Comparison of ENCODE assay signal across 9 cellular contexts in genomic region chr10:110529596-110530011, GRCh38. TPM values are rescaled to one million over a fixed set of nuclear protein-coding genes. Genes with fewer than 3 reads are reported as not detected.
DNase-seq lines count a peak whose midpoint lies in the region; ATAC-seq and TF ChIP-seq lines count a peak whose summit lies in the region.
"Had no signal": no experiment of that assay in that cellular context is flagged by ENCODE, and none has a peak within 500 bp of the region (broad histone marks: within the 10 kb centered on the region; RNA-seq: fewer than 3 reads in every experiment).

No MANE protein-coding gene starts in this region.

- peak overlapping the region; percentile 24 for H3K9ac ChIP-seq in iPS-18a (ENCODE audit: low read length)

- H3K27ac ChIP-seq in A673 (ENCODE audit: low read depth, low read length, poor library complexity, severe bottlenecking) (peak overlapping the region; percentile 76), iPS-18a (ENCODE audit: low read length) (peak overlapping the region; percentile 58), SJCRH30 (no peak overlapping the region)

- DNase-seq in A673 (ENCODE audit: low spot score): peak; percentile 69
- no peak for DNase-seq in activated T-cell treated with anti-CD3 and anti-CD28 coated beads, Interleukin-2, amount 50 U/mL, for 4 hours
- no peak for DNase-seq in SJCRH30
- DNase-seq in T1000 (lab: John Stamatoyannopoulos, UW): no peak
- DNase-seq in medulla oblongata (ENCODE audit: extremely low spot score): no peak
- DNase-seq: MV-4-11 had no signal

- H3K9me3 ChIP-seq in A673 (ENCODE audit: low read depth, low read length, poor library complexity, severe bottlenecking) (no peaks in the 10 kb centered on the region), iPS-18a (ENCODE audit: control insufficient read depth, low read depth, low read length) (no peaks in the 10 kb centered on the region), SJCRH30 (replicated peaks) (no peaks in the 10 kb centered on the region)

- H3K4me1 ChIP-seq in A673 (ENCODE audit: insufficient read depth, low read length, poor library complexity, severe bottlenecking) (peaks cover 71% of the 10 kb centered on the region), iPS-18a (ENCODE audit: control insufficient read depth, low read depth, low read length) (peaks cover 9% of the 10 kb centered on the region), SJCRH30 (peaks cover 19% of the 10 kb centered on the region)

- BruUV-seq in A673 (replicated peaks; lab: Mats Ljungman, UMichigan): no TSS peak

- no peak for TF ChIP-seq CTCF in A673 (conservative IDR thresholded peaks at IDR 0.05; ENCODE audit: low read depth, low read length)

- POLR2A ChIA-PET in A673 (lab: Charles Lee; ENCODE audit: low non-redundant PET): no interaction called here

- peaks cover 53% of the 10 kb centered on the region for H3K4me1 Mint-ChIP-seq in activated T-cell treated with anti-CD3 and anti-CD28 coated beads, Interleukin-2, amount 50 U/mL, for 4 hours (ENCODE audit: low read depth)

- ATAC-seq in GM21381 (IDR thresholded peaks at IDR 0.05; ENCODE audit: unreplicated experiment) (peak; percentile 39), GM21717 (IDR thresholded peaks at IDR 0.05; ENCODE audit: unreplicated experiment) (no peak)
- peak; percentile 9 to 30 for ATAC-seq in activated T-cell treated with anti-CD3 and anti-CD28 coated beads, Interleukin-2, amount 50 U/mL, for 4 hours

- no peaks in the 10 kb centered on the region for H3K36me3 Mint-ChIP-seq in activated T-cell treated with anti-CD3 and anti-CD28 coated beads, Interleukin-2, amount 50 U/mL, for 4 hours (ENCODE audit: insufficient read depth)

- no peaks in the 10 kb centered on the region for H3K9me3 Mint-ChIP-seq in activated T-cell treated with anti-CD3 and anti-CD28 coated beads, Interleukin-2, amount 50 U/mL, for 4 hours

- CTCF ChIA-PET in A673 (lab: Charles Lee): no interaction called here

- H3K27me3 ChIP-seq in A673 (replicated peaks; ENCODE audit: insufficient read depth, low read depth, low read length, poor library complexity): no peaks in the 10 kb centered on the region
- no peaks in the 10 kb centered on the region for H3K27me3 ChIP-seq in iPS-18a (ENCODE audit: control insufficient read depth, insufficient read depth, low read length)
- H3K27me3 ChIP-seq in SJCRH30: no peaks in the 10 kb centered on the region; the same call in 1 of the 2 replicates

- H3K27me3 Mint-ChIP-seq in activated T-cell treated with anti-CD3 and anti-CD28 coated beads, Interleukin-2, amount 50 U/mL, for 4 hours (ENCODE audit: low read depth): no peaks in the 10 kb centered on the region

- H3K4me3 ChIP-seq in A673 (ENCODE audit: low read depth, low read length, poor library complexity, severe bottlenecking) (no peak overlapping the region), iPS-18a (ENCODE audit: low read length) (peak overlapping the region; percentile 38), SJCRH30 (no peak overlapping the region)

- peak overlapping the region; percentile 54 for H3K4me3 Mint-ChIP-seq in activated T-cell treated with anti-CD3 and anti-CD28 coated beads, Interleukin-2, amount 50 U/mL, for 4 hours

- intact Hi-C loops in A673 (cut with micrococcal nuclease; ENCODE audit: unreplicated experiment): loop anchor here (2.0 kb wide), 1 partner anchor 29 kb away; no protein-coding TSS in a partner anchor

- no peaks in the 10 kb centered on the region for H3K36me3 ChIP-seq in A673 (ENCODE audit: insufficient read depth, low read length, poor library complexity, severe bottlenecking)
- H3K36me3 ChIP-seq in iPS-18a (ENCODE audit: control insufficient read depth, low read depth, low read length): no peaks in the 10 kb centered on the region
- no peaks in the 10 kb centered on the region for H3K36me3 ChIP-seq in SJCRH30

RNA-seq across cellular contexts. Expression of gene DUSP5, which starts 31.9 kb away (rescaled TPM):
- 23.2 and 29.3 TPM in 2 replicates for total RNA-seq in A673 (2021)
- total RNA-seq in activated T-cell treated with anti-CD3 and anti-CD28 coated beads, Interleukin-2, amount 50 U/mL, for 4 hours: 10 to 100 TPM; 33.5 to 57.1 (median 56.5) TPM
- 5.3 and 6.0 TPM in 2 replicates for total RNA-seq in SJCRH30 (2014; rRNA removed; shearing (Covaris generic))

RNA-seq across cellular contexts. Expression of gene SMC3, which starts 37.9 kb away (rescaled TPM):
- 107 TPM in 2 replicates for total RNA-seq in A673 (2021)
- total RNA-seq in activated T-cell treated with anti-CD3 and anti-CD28 coated beads, Interleukin-2, amount 50 U/mL, for 4 hours: 10 to 100 TPM; 64.7 to 68.3 (median 66.8) TPM
- 96.8 and 107 TPM in 2 replicates for total RNA-seq in SJCRH30 (2014; rRNA removed; shearing (Covaris generic))
